Comparison of ENCODE assay signal across 8 cellular contexts in genomic region chr2:224507789-224508188, GRCh38.
"Had no signal": no experiment of that assay in that cellular context is flagged by ENCODE, and none has a peak within 500 bp of the region (broad histone marks: within the 10 kb centered on the region; RNA-seq: fewer than 3 reads in every experiment).

No MANE protein-coding gene starts in this region.

- H3K27ac ChIP-seq: GM23248 had no signal

- ATAC-seq: HCT116 had no signal

- H3K9me3 ChIP-seq: HAP-1 had no signal

- FAIRE-seq: HTR-8/SVneo had no signal

- DNase-seq: GM23248, GOT3, H7, HFFc6, KBM-7 had no signal

- H3K4me1 ChIP-seq: HAP-1 had no signal

- H2AFZ ChIP-seq: GM23248 had no signal

- H3K4me3 ChIP-seq: GM23248, HAP-1 had no signal

- H3K9ac ChIP-seq: GM23248 had no signal
